8 cellular contexts compared by ENCODE assay signal in genomic region chr1:192808588-192809285, GRCh38. TPM values are rescaled to one million over a fixed set of nuclear protein-coding genes. Genes with fewer than 3 reads are reported as not detected.
DNase-seq lines count a peak whose midpoint lies in the region; ATAC-seq and TF ChIP-seq lines count a peak whose summit lies in the region.

Gene RGS2, plus strand, starts transcription at chr1:192809039. Its CDS starts 33 bp downstream, at chr1:192809072.

- H4K20me1 ChIP-seq in hepatocyte (ENCODE audit: insufficient read depth, poor library complexity, severe bottlenecking), result peaks cover 14% of the 10 kb centered on the region

- H3K4me3 Mint-ChIP-seq in T-helper 2 cell treated with Interferon-gamma antibody and Interleukin-4, amounts not matched to agents 5 μg/mL and 100 μg/mL, for 36 hours, result peak within 1 kb of the TSS; percentile 96

- H3K27me3 ChIP-seq in ascending aorta (no peaks in the 10 kb centered on the region), hepatocyte (no peaks in the 10 kb centered on the region), aorta (ENCODE audit: control insufficient read depth in 1 of 2, insufficient read depth in 2 of 2, low read length in 1 of 2) (no peaks in the 10 kb centered on the region)

- peaks cover 0 to 8% of the 10 kb centered on the region in 2 donors for H3K36me3 ChIP-seq in ascending aorta
- H3K36me3 ChIP-seq in hepatocyte (replicated peaks; ENCODE audit: insufficient read depth, low read depth), result peaks cover 10% of the 10 kb centered on the region
- peaks cover 0 to 3% of the 10 kb centered on the region in 2 donors for H3K36me3 ChIP-seq in aorta (ENCODE audit: control insufficient read depth in 1 of 2, insufficient read depth in 2 of 2, low read length in 1 of 2)

- WGBS in hepatocyte (ENCODE audit: low lambda C conversion rate, missing lambda C conversion rate), result under 1% methylated on average over 62 of the region's 66 CpGs
- WGBS in aorta, 2 donors, result 0% methylated on average over 66 of the region's 66 CpGs

- peak within 1 kb of the TSS; percentile 87 for H3K4me2 ChIP-seq in hepatocyte

- peaks cover 27% of the 10 kb centered on the region for H3K4me1 Mint-ChIP-seq in T-helper 2 cell treated with Interferon-gamma antibody and Interleukin-4, amounts not matched to agents 5 μg/mL and 100 μg/mL, for 36 hours (ENCODE audit: low read depth)

- H3K27me3 Mint-ChIP-seq in T-helper 2 cell treated with Interferon-gamma antibody and Interleukin-4, amounts not matched to agents 5 μg/mL and 100 μg/mL, for 36 hours (ENCODE audit: low read depth), result peaks cover 15% of the 10 kb centered on the region

- no peaks in the 10 kb centered on the region for H3K9me3 Mint-ChIP-seq in T-helper 2 cell treated with Interferon-gamma antibody and Interleukin-4, amounts not matched to agents 5 μg/mL and 100 μg/mL, for 36 hours

- peaks cover 20% of the 10 kb centered on the region for H3K79me2 ChIP-seq in hepatocyte

- H3K9me2 ChIP-seq in hepatocyte (replicated peaks; ENCODE audit: insufficient read depth), result no peaks in the 10 kb centered on the region

- H3K27ac ChIP-seq in ascending aorta (peak within 1 kb of the TSS; percentile 86 to 90), hepatocyte (peak within 1 kb of the TSS; percentile 90), aorta (ENCODE audit: low read depth in 1 of 2, low read length in 2 of 2) (peak within 1 kb of the TSS in 1 of 2 donors; percentile 90)

- TF ChIP-seq CTCF in ascending aorta (IDR thresholded peaks at IDR 0.05) (peak in 1 of 3 experiments; percentile 41), hepatocyte (IDR thresholded peaks at IDR 0.05; ENCODE audit: poor library complexity) (peak; percentile 30)

- H2AFZ ChIP-seq in hepatocyte, result peak within 1 kb of the TSS; percentile 62

- no peaks in the 10 kb centered on the region for H3K9me3 ChIP-seq in ascending aorta
- no peaks in the 10 kb centered on the region for H3K9me3 ChIP-seq in hepatocyte (ENCODE audit: low read depth)
- H3K9me3 ChIP-seq in aorta (ENCODE audit: control insufficient read depth, low read length), result no peaks in the 10 kb centered on the region

- intact Hi-C loops in ascending aorta (cut with DNase I), result loop anchor here (1.0 to 5.0 kb wide), 6 partner anchors 18 to 332 kb away; partner anchors contain the start of genes CDC73, GLRX2, RO60 and UCHL5
- intact Hi-C loops in aorta (cut with DNase I), result loop anchor here (5.0 to 10.0 kb wide), 7 partner anchors 94 to 336 kb away; partner anchors contain the start of genes CDC73 (in 1 of the 2) and GLRX2 (in 1 of the 2)

- H3K27ac Mint-ChIP-seq in T-helper 2 cell treated with Interferon-gamma antibody and Interleukin-4, amounts not matched to agents 5 μg/mL and 100 μg/mL, for 36 hours, result peak within 1 kb of the TSS; percentile 95

- H3K4me3 ChIP-seq in ascending aorta, result peak within 1 kb of the TSS; percentile 73 to 84
- H3K4me3 ChIP-seq in hepatocyte, result peak within 1 kb of the TSS; percentile 72
- H3K4me3 ChIP-seq in aorta (ENCODE audit: low read length in 2 of 2), result peak within 1 kb of the TSS; percentile 72 to 87

- H3K4me1 ChIP-seq in ascending aorta (no peaks in the 10 kb centered on the region), hepatocyte (ENCODE audit: insufficient read depth) (peaks cover 15% of the 10 kb centered on the region), aorta (ENCODE audit: control insufficient read depth in 1 of 2, insufficient read depth in 2 of 2, low read length in 2 of 2) (no peaks in the 10 kb centered on the region)

- peaks cover 4% of the 10 kb centered on the region for H3K36me3 Mint-ChIP-seq in T-helper 2 cell treated with Interferon-gamma antibody and Interleukin-4, amounts not matched to agents 5 μg/mL and 100 μg/mL, for 36 hours (ENCODE audit: low read depth)

- DNase-seq in NCI-H1694 (lab: John Stamatoyannopoulos, UW) (peak; percentile 61), ascending aorta (ENCODE audit: low spot score in 2 of 2) (peak; percentile 72 to 95), hepatocyte (ENCODE audit: low spot score) (peak; percentile 97), renal cortical epithelial cell (ENCODE audit: low read depth) (peak; percentile 76), aorta (peak; percentile 95 to 96)
- peak; percentile 87 for DNase-seq in T-helper 2 cell treated with Interferon-gamma antibody and Interleukin-4, amounts not matched to agents 5 μg/mL and 100 μg/mL, for 36 hours (ENCODE audit: low spot score)

- ATAC-seq in GM18499 (IDR thresholded peaks at IDR 0.05; ENCODE audit: insufficient read depth, unreplicated experiment) (peak; percentile 40), HG02885 (IDR thresholded peaks at IDR 0.05; ENCODE audit: poor library complexity, unreplicated experiment) (peak; percentile 81), aorta (ENCODE audit: low FRiP score) (peak; percentile 98)

RNA-seq across cellular contexts. Expression of gene RGS2, which starts in this region (rescaled TPM):
- total RNA-seq in ascending aorta (11.9 TPM), hepatocyte (168 and 196 TPM in 2 replicates), renal cortical epithelial cell (8.3 and 9.6 TPM in 2 replicates), aorta (10 to 100 TPM; 56.6 to 99.1 TPM)
- polyA plus RNA-seq in hepatocyte (263 and 283 TPM in 2 replicates), aorta (100 to 1,000 TPM in 1 of 2 donors, 10 to 100 TPM in 1; 66.3 to 137 TPM)

Comparison
In these comparisons a context has a peak if more than half of its experiments do, and no peak if none do; other contexts are left out.
1. ATAC-seq: peak in every context shown above with its lines; median percentile 98 in aorta; 81 in HG02885; 40 in GM18499.